ENCODE assay signal across 9 cellular contexts in genomic region chr1:174982971-174983689, GRCh38. TPM values are rescaled to one million over a fixed set of nuclear protein-coding genes. Genes with fewer than 3 reads are reported as not detected.
DNase-seq lines count a peak whose midpoint lies in the region; ATAC-seq and TF ChIP-seq lines count a peak whose summit lies in the region.
"Had no signal": no experiment of that assay in that cellular context is flagged by ENCODE, and none has a peak within 500 bp of the region (broad histone marks: within the 10 kb centered on the region; RNA-seq: fewer than 3 reads in every experiment).

No MANE protein-coding gene starts in this region.

- H3K4me3 ChIP-seq in RWPE2 (ENCODE audit: severe bottlenecking) (no peak overlapping the region), neuronal stem cell (ENCODE audit: low read length in 2 of 2) (no peak overlapping the region)

- H3K4me2 ChIP-seq in neuronal stem cell (ENCODE audit: insufficient read depth, low read length, poor library complexity, severe bottlenecking) = no peak overlapping the region

- POLR2A ChIA-PET in HEK293T (lab: Yijun Ruan, JAX) = no interaction called here

- H3K4ac ChIP-seq in neuronal stem cell (ENCODE audit: low read length) = no peak overlapping the region

- no peak overlapping the region for H3K4me3 Mint-ChIP-seq in endothelial cell (ENCODE audit: unreplicated experiment)
- H3K4me3 Mint-ChIP-seq: activated naive CD8-positive, alpha-beta T cell had no signal

- H3K27ac ChIP-seq in RWPE2 (ENCODE audit: poor library complexity, severe bottlenecking) (no peak overlapping the region), neuronal stem cell (replicated peaks; ENCODE audit: low read length) (no peak overlapping the region)

- H3K36me3 Mint-ChIP-seq in endothelial cell (ENCODE audit: low read depth, unreplicated experiment) = no peaks in the 10 kb centered on the region

- no peak overlapping the region for H4K8ac ChIP-seq in neuronal stem cell (ENCODE audit: low read depth, low read length)

- peaks cover 3% of the 10 kb centered on the region; the same call in 1 of the 2 replicates for H3K36me3 ChIP-seq in RWPE2 (ENCODE audit: low read depth)
- no peaks in the 10 kb centered on the region for H3K36me3 ChIP-seq in neuronal stem cell (replicated peaks in 1 of 2; ENCODE audit: control insufficient read depth in 2 of 2, insufficient read depth in 2 of 2, low read length in 2 of 2)

- H2BK12ac ChIP-seq in neuronal stem cell (ENCODE audit: low read length) = no peak overlapping the region

- no peaks in the 10 kb centered on the region for H3K9me3 Mint-ChIP-seq in endothelial cell (ENCODE audit: unreplicated experiment)

- ATAC-seq in RWPE2 (ENCODE audit: low read depth) (no peak), HG03135 (IDR thresholded peaks at IDR 0.05; ENCODE audit: unreplicated experiment) (no peak)

- H3K4me1 ChIP-seq in RWPE2 (ENCODE audit: insufficient read depth, poor library complexity, severe bottlenecking) = no peaks in the 10 kb centered on the region
- H3K4me1 ChIP-seq in neuronal stem cell (ENCODE audit: control insufficient read depth in 2 of 2, insufficient read depth in 1 of 2, low read depth in 1 of 2, low read length in 2 of 2) = peaks cover 1 to 4% of the 10 kb centered on the region in 2 donors

- H2AFZ ChIP-seq in neuronal stem cell (ENCODE audit: low read length) = no peak overlapping the region

- H4K91ac ChIP-seq in neuronal stem cell (ENCODE audit: low read depth, low read length, poor library complexity) = no peak overlapping the region

- no peak overlapping the region for H3K14ac ChIP-seq in neuronal stem cell (ENCODE audit: low read length)

- H3K27me3 Mint-ChIP-seq in endothelial cell (ENCODE audit: unreplicated experiment) = peaks cover 3% of the 10 kb centered on the region
- H3K27me3 Mint-ChIP-seq: activated naive CD8-positive, alpha-beta T cell had no signal

- CTCF ChIA-PET in HEK293T (lab: Yijun Ruan, JAX) = interaction anchor here (0.6 to 1.5 kb wide), 5 partner anchors 100 to 236 kb away, joined by 3 to 5 read pairs (median 3); no protein-coding TSS in a partner anchor

- DNase-seq in NCI-H82 (lab: John Stamatoyannopoulos, UW) (peak; percentile 71), NCI-H82 treated with DMSO at 0.1 percent for 48 hours (lab: John Stamatoyannopoulos, UW; ENCODE audit: unreplicated experiment) (no peak), HEK293T (ENCODE audit: extremely low spot score) (peak; percentile 34), RWPE2 (ENCODE audit: low spot score) (no peak), endothelial cell (ENCODE audit: low spot score) (peak; percentile 46), neuronal stem cell (ENCODE audit: low spot score) (peak; percentile 36)
- DNase-seq in activated effector memory CD4-positive, alpha-beta T cell treated with anti-CD3 and anti-CD28 coated beads, Interleukin-2, amount 50 U/mL, for 16 hours = no peak

- H3K18ac ChIP-seq in neuronal stem cell (ENCODE audit: low read length) = no peak overlapping the region

- H3K4me1 Mint-ChIP-seq in endothelial cell (ENCODE audit: unreplicated experiment) = peaks cover 3% of the 10 kb centered on the region

- H2BK5ac ChIP-seq in neuronal stem cell (ENCODE audit: low read length) = no peak overlapping the region

- no peak overlapping the region for H2AK5ac ChIP-seq in neuronal stem cell (ENCODE audit: low read depth, low read length)

- peak; percentile 88 for TF ChIP-seq CTCF in RWPE2 (IDR thresholded peaks at IDR 0.05; ENCODE audit: poor library complexity, severe bottlenecking)
- peak; percentile 97 for TF ChIP-seq CTCF in endothelial cell (IDR thresholded peaks at IDR 0.05; ENCODE audit: unreplicated experiment)

- H2BK120ac ChIP-seq in neuronal stem cell (ENCODE audit: low read depth, low read length) = no peak overlapping the region

- H3K23ac ChIP-seq in neuronal stem cell (ENCODE audit: low read depth, low read length, poor library complexity) = no peak overlapping the region

- H3K27ac Mint-ChIP-seq in endothelial cell (ENCODE audit: unreplicated experiment) = no peak overlapping the region
- H3K27ac Mint-ChIP-seq: activated naive CD8-positive, alpha-beta T cell had no signal

- no peak overlapping the region for H3K9ac ChIP-seq in neuronal stem cell (ENCODE audit: low read depth, low read length, poor library complexity)

- H2BK15ac ChIP-seq in neuronal stem cell (ENCODE audit: low read length) = no peak overlapping the region

- no peaks in the 10 kb centered on the region for H3K79me1 ChIP-seq in neuronal stem cell (ENCODE audit: low read depth, low read length)

- no peaks in the 10 kb centered on the region for H3K27me3 ChIP-seq in RWPE2 (ENCODE audit: insufficient read depth, poor library complexity, severe bottlenecking)
- H3K27me3 ChIP-seq in neuronal stem cell (ENCODE audit: control insufficient read depth in 3 of 3, insufficient read depth in 3 of 3, low read depth in 1 of 3, low read length in 3 of 3) = no peaks in the 10 kb centered on the region

- H3K9me3 ChIP-seq in RWPE2 (ENCODE audit: severe bottlenecking) (no peaks in the 10 kb centered on the region), neuronal stem cell (replicated peaks in 1 of 2; ENCODE audit: control insufficient read depth in 2 of 2, insufficient read depth in 1 of 2, low read depth in 1 of 2, low read length in 2 of 2) (no peaks in the 10 kb centered on the region)

TF ChIP-seq in HEK293T, 16 proteins besides CTCF, POLR2A, EP300 and RAD21:
- TF ChIP-seq ZNF384 (IDR thresholded peaks at IDR 0.05) = peak; percentile 54
- TF ChIP-seq LEF1 (IDR thresholded peaks at IDR 0.05; ENCODE audit: borderline replicate concordance) = no peak
- TF ChIP-seq FOXK2 (IDR thresholded peaks at IDR 0.05) = no peak
- TF ChIP-seq PKNOX1 (IDR thresholded peaks at IDR 0.05) = 0 out of 2 replicates have a peak, but pooled peaks have one; percentile 27
- TF ChIP-seq NFRKB (IDR thresholded peaks at IDR 0.05) = no peak
- no peak for TF ChIP-seq BHLHE40 (IDR thresholded peaks at IDR 0.05; ENCODE audit: borderline replicate concordance)
- TF ChIP-seq FOXM1 (IDR thresholded peaks at IDR 0.05; ENCODE audit: borderline replicate concordance) = no peak
- TF ChIP-seq ARNT (IDR thresholded peaks at IDR 0.05) = no peak
- no peak for TF ChIP-seq SP1 (IDR thresholded peaks at IDR 0.05)
- TF ChIP-seq CTBP1 (IDR thresholded peaks at IDR 0.05; ENCODE audit: borderline replicate concordance) = no peak
- TF ChIP-seq FOXA1 (IDR thresholded peaks at IDR 0.05) = no peak
- no peak for TF ChIP-seq HDGF (IDR thresholded peaks at IDR 0.05; ENCODE audit: borderline replicate concordance)

RNA-seq across cellular contexts. Expression of gene CACYBP, which starts 16.6 kb away (rescaled TPM):
- 95.0 TPM for total RNA-seq in endothelial cell (ENCODE audit: unreplicated experiment)
- polyA plus RNA-seq in neuronal stem cell (2013, experiment 1 of 2) = 59.5 TPM
- polyA plus RNA-seq in neuronal stem cell (2013, experiment 2 of 2) = 64.5 TPM

RNA-seq across cellular contexts. Expression of gene MRPS14, which starts 40.1 kb away (rescaled TPM):
- 41.5 TPM for total RNA-seq in endothelial cell (ENCODE audit: unreplicated experiment)
- 46.2 TPM for polyA plus RNA-seq in neuronal stem cell (2013, experiment 1 of 2)
- 48.1 TPM for polyA plus RNA-seq in neuronal stem cell (2013, experiment 2 of 2)

Comparison
In these comparisons a context has a peak if more than half of its experiments do, and no peak if none do; other contexts are left out.
1. DNase-seq: peak in NCI-H82 (single experiment), HEK293T (single experiment), endothelial cell (single experiment) and neuronal stem cell (single experiment); none in NCI-H82 treated with DMSO at 0.1 percent for 48 hours (single experiment), RWPE2 (single experiment) and activated effector memory CD4-positive, alpha-beta T cell treated with anti-CD3 and anti-CD28 coated beads, Interleukin-2, amount 50 U/mL, for 16 hours (single experiment).